In the genomic region with DNA sequence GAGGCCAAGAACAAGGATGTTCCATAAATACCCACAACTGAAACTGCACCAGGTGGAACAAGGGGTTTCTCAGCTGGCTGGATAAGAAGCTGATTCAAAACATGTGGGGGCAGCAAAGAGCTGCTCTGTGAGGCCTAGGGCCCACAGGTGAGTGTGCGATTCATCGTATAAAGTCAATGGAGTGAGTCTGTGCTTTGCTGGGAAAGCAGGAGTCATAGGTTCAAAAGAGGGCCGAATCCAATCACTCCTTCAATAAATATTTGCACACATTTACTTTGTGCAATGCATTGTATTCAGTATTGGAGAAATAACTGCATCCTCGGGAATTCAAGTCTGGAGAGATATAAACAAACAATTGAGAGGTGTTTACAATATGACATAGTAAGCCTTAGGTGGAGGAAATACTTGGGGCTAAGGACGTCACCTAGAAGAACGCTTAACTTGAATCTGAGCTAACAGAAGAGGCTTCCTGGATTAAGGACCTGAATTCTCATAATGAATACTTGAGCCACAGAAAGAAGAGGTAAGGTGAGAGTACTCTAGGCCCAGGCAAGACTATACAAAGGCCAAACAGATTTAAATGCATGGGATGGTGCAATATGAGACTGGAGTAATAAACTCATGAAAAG, we compare ENCODE assay signal across 8 cellular contexts.
DNase-seq lines count a peak whose midpoint lies in the region; ATAC-seq, FAIRE-seq and TF ChIP-seq lines count a peak whose summit lies in the region.

No MANE protein-coding gene starts in this region.

- H3K56ac ChIP-seq in H1 (replicated peaks; ENCODE audit: insufficient read length, low read depth, low read length), result no peak overlapping the region

- H2AFZ ChIP-seq in H1 (ENCODE audit: low read length), result peak overlapping the region; percentile 72

- H2BK5ac ChIP-seq in H1 (ENCODE audit: low read depth, low read length), result no peak overlapping the region

- H3K27me3 ChIP-seq in H1 (replicated peaks in 1 of 4; ENCODE audit: control insufficient read depth in 3 of 4, extremely low read depth in 1 of 4, insufficient read depth in 3 of 4, low read length in 3 of 4), result no peaks in the 10 kb centered on the region

- H3K4me1 Mint-ChIP-seq in progenitor cell of endocrine pancreas (ENCODE audit: low read depth), result peaks cover 5% of the 10 kb centered on the region
- no peaks in the 10 kb centered on the region for H3K4me1 Mint-ChIP-seq in activated T-helper 17 cell treated with anti-CD3 and anti-CD28 coated beads, Interleukin-2, amount 50 U/mL, for 72 hours

- no peaks in the 10 kb centered on the region for H4K20me1 ChIP-seq in H1 (replicated peaks in 1 of 2; ENCODE audit: control insufficient read depth in 1 of 2, insufficient read depth in 2 of 2, low read length in 2 of 2)

- H3K14ac ChIP-seq in H1 (ENCODE audit: insufficient read length), result no peak overlapping the region

- no peak overlapping the region for H3K4ac ChIP-seq in H1 (replicated peaks; ENCODE audit: insufficient read length, low read depth, low read length)

- H2AK5ac ChIP-seq in H1 (ENCODE audit: low read depth, low read length), result no peak overlapping the region

- H3K4me3 ChIP-seq in H1 (ENCODE audit: extremely low read depth in 1 of 4, insufficient read depth in 2 of 4, low read depth in 3 of 4, low read length in 4 of 4), result no peak overlapping the region

- no peak overlapping the region for H4K91ac ChIP-seq in H1 (replicated peaks; ENCODE audit: insufficient read length, low read length)

- no peak overlapping the region for H4K5ac ChIP-seq in H1 (ENCODE audit: insufficient read length, low read depth, low read length)

- no peak overlapping the region for H3K23ac ChIP-seq in H1 (ENCODE audit: insufficient read length)

- H3K36me3 Mint-ChIP-seq in progenitor cell of endocrine pancreas (ENCODE audit: insufficient read depth), result no peaks in the 10 kb centered on the region
- H3K36me3 Mint-ChIP-seq in activated T-helper 17 cell treated with anti-CD3 and anti-CD28 coated beads, Interleukin-2, amount 50 U/mL, for 72 hours (ENCODE audit: low read depth), result no peaks in the 10 kb centered on the region

- POLR2A ChIA-PET in H1 (lab: Charles Lee; ENCODE audit: partially characterized antibody), result no interaction called here

- no peak overlapping the region for H3K9ac ChIP-seq in H1 (replicated peaks in 1 of 4; ENCODE audit: extremely low read depth in 1 of 4, low read depth in 3 of 4, low read length in 3 of 4)

- H3K9me3 Mint-ChIP-seq in progenitor cell of endocrine pancreas (ENCODE audit: low read depth), result no peaks in the 10 kb centered on the region
- H3K9me3 Mint-ChIP-seq in activated T-helper 17 cell treated with anti-CD3 and anti-CD28 coated beads, Interleukin-2, amount 50 U/mL, for 72 hours, result no peaks in the 10 kb centered on the region

- H3K36me3 ChIP-seq in H1 (ENCODE audit: control insufficient read depth in 2 of 4, insufficient read depth in 4 of 4, low read length in 3 of 4), result no peaks in the 10 kb centered on the region

- H3K4me2 ChIP-seq in H1 (ENCODE audit: insufficient read depth in 1 of 2, low read depth in 2 of 2, low read length in 2 of 2), result no peak overlapping the region

- H3K27me3 Mint-ChIP-seq in progenitor cell of endocrine pancreas, result no peaks in the 10 kb centered on the region
- no peaks in the 10 kb centered on the region for H3K27me3 Mint-ChIP-seq in activated T-helper 17 cell treated with anti-CD3 and anti-CD28 coated beads, Interleukin-2, amount 50 U/mL, for 72 hours

- no peaks in the 10 kb centered on the region for H3K23me2 ChIP-seq in H1 (ENCODE audit: low read depth, low read length)

- no peak overlapping the region for H2BK15ac ChIP-seq in H1 (ENCODE audit: low read length)

- H3K27ac Mint-ChIP-seq in progenitor cell of endocrine pancreas, result no peak overlapping the region
- no peak overlapping the region for H3K27ac Mint-ChIP-seq in activated T-helper 17 cell treated with anti-CD3 and anti-CD28 coated beads, Interleukin-2, amount 50 U/mL, for 72 hours

- H2BK12ac ChIP-seq in H1 (ENCODE audit: low read depth, low read length), result 0 out of 2 replicates have a peak overlapping the region, but pooled peaks have one; percentile 4

- no peak for ATAC-seq in activated T-helper 17 cell treated with anti-CD3 and anti-CD28 coated beads, Interleukin-2, amount 50 U/mL, for 72 hours (replicated peaks)
- ATAC-seq in HG02610 (IDR thresholded peaks at IDR 0.05; ENCODE audit: unreplicated experiment), result no peak

- H3K4me1 ChIP-seq in H1 (replicated peaks in 1 of 4; ENCODE audit: control insufficient read depth in 3 of 4, insufficient read depth in 4 of 4, low read length in 3 of 4), result peaks cover 0 to 3% (median 2%) of the 10 kb centered on the region in 4 experiments; a peak in 3 of 7 replicates

- TF ChIP-seq CTCF in H1 (IDR thresholded peaks at IDR 0.05; ENCODE audit: control extremely low read depth in 1 of 3, insufficient read depth in 1 of 3, low read depth in 1 of 3, low read length in 3 of 3) (peak; percentile 68 to 88 (median 86)), progenitor cell of endocrine pancreas (IDR thresholded peaks at IDR 0.05; ENCODE audit: unreplicated experiment) (peak; percentile 75)

- TF ChIP-seq EP300 in H1 (IDR thresholded peaks at IDR 0.05; ENCODE audit: borderline replicate concordance in 1 of 2, low read depth in 2 of 2, low read length in 2 of 2), result no peak

- 69% methylated on average over 6 of the region's 6 CpGs; no CpG with 5 or more reads in 1 of the 2 experiments for WGBS in H1 (ENCODE audit: extremely low coverage in 1 of 2, insufficient coverage in 1 of 2, insufficient read length in 1 of 2, insufficient replicate concordance in 2 of 2, low coverage in 1 of 2, low lambda C conversion rate in 2 of 2, missing lambda C conversion rate in 1 of 2), 2 experiments

- peak overlapping the region; percentile 67; the same call in 1 of the 2 replicates for H2BK20ac ChIP-seq in H1 (ENCODE audit: low read length)

- H2BK120ac ChIP-seq in H1 (replicated peaks; ENCODE audit: low read depth, low read length), result no peak overlapping the region

- H3K79me2 ChIP-seq in H1 (ENCODE audit: control insufficient read depth in 1 of 2, insufficient read depth in 2 of 2, low read length in 2 of 2), result no peaks in the 10 kb centered on the region

- H3K9me3 ChIP-seq in H1 (ENCODE audit: insufficient read depth in 2 of 2, low read depth in 1 of 2, low read length in 1 of 2), result no peaks in the 10 kb centered on the region

- TF ChIP-seq POLR2A in H1 (IDR thresholded peaks at IDR 0.05; ENCODE audit: control extremely low read depth in 1 of 2, low read depth in 2 of 2, low read length in 2 of 2), result no peak

- H3K4me3 Mint-ChIP-seq in progenitor cell of endocrine pancreas (ENCODE audit: low read depth), result no peak overlapping the region
- H3K4me3 Mint-ChIP-seq in activated T-helper 17 cell treated with anti-CD3 and anti-CD28 coated beads, Interleukin-2, amount 50 U/mL, for 72 hours, result no peak overlapping the region

- CTCF ChIA-PET in H1 (lab: Charles Lee; ENCODE audit: partially characterized antibody), result interaction anchor here (0.7 to 7.3 kb wide), 45 partner anchors 10 to 286 kb away, joined by 3 to 87 read pairs (median 5); no protein-coding TSS in a partner anchor

- H3K79me1 ChIP-seq in H1 (ENCODE audit: low read depth, low read length), result no peaks in the 10 kb centered on the region

- H3K18ac ChIP-seq in H1 (ENCODE audit: extremely low read depth, low read length), result no peak overlapping the region

- DNase-seq in NCI-H1417 (lab: John Stamatoyannopoulos, UW), result peak; percentile 40 to 72 (median 49)
- DNase-seq in NCI-H1417 treated with DMSO at 0.1 percent for 48 hours (lab: John Stamatoyannopoulos, UW), result no peak
- peak; percentile 29 for DNase-seq in NCI-H1105 treated with DMSO at 0.1 percent for 48 hours (lab: John Stamatoyannopoulos, UW)
- peak in 1 of 2 experiments; percentile 56 for DNase-seq in H1 (ENCODE audit: low read depth in 1 of 2, low spot score in 2 of 2)
- peak; percentile 34 for DNase-seq in progenitor cell of endocrine pancreas (ENCODE audit: low spot score, unreplicated experiment)
- no peak for DNase-seq in amygdala (lab: John Stamatoyannopoulos, UW)

- no peak overlapping the region for H3K27ac ChIP-seq in H1 (ENCODE audit: low read depth, low read length)

- peak; percentile 96 to 97 for TF ChIP-seq RAD21 in H1 (IDR thresholded peaks at IDR 0.05 in 1 of 2, conservative IDR thresholded peaks at IDR 0.05 in 1 of 2; ENCODE audit: low read depth in 2 of 2, low read length in 2 of 2)

- peak; percentile 97 for FAIRE-seq in H1 (lab: Jason Lieb, UNC)

- H4K8ac ChIP-seq in H1 (ENCODE audit: extremely low read depth, insufficient read depth, low read length), result no peak overlapping the region

TF ChIP-seq in H1, 55 proteins besides CTCF, POLR2A, EP300 and RAD21:
- TF ChIP-seq YY1 (IDR thresholded peaks at IDR 0.05; ENCODE audit: low read depth, low read length) (peak; percentile 12; the same call in 1 of the 2 replicates), TAF7 (optimal IDR thresholded peaks at IDR 0.05; ENCODE audit: borderline replicate concordance, low read depth, low read length) (peak; percentile 20), CBX8 (IDR thresholded peaks at IDR 0.05; ENCODE audit: borderline replicate concordance, low read depth, low read length) (no peak), TAF1 (IDR thresholded peaks at IDR 0.05; ENCODE audit: low read depth, low read length) (no peak)
- TF ChIP-seq, protein P1, sequence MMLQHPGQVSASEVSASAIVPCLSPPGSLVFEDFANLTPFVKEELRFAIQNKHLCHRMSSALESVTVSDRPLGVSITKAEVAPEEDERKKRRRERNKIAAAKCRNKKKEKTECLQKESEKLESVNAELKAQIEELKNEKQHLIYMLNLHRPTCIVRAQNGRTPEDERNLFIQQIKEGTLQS (IDR thresholded peaks at IDR 0.05; ENCODE audit: insufficient read depth, low read depth, low read length), result 0 out of 2 replicates have a peak, but pooled peaks have one; percentile 13

Comparison
In these comparisons a context has a peak if more than half of its experiments do, and no peak if none do; other contexts are left out.
1. DNase-seq: peak in NCI-H1417 (3 of 3), NCI-H1105 treated with DMSO at 0.1 percent for 48 hours (single experiment) and progenitor cell of endocrine pancreas (single experiment); none in NCI-H1417 treated with DMSO at 0.1 percent for 48 hours (single experiment) and amygdala (0 of 56).